In the genomic region with DNA sequence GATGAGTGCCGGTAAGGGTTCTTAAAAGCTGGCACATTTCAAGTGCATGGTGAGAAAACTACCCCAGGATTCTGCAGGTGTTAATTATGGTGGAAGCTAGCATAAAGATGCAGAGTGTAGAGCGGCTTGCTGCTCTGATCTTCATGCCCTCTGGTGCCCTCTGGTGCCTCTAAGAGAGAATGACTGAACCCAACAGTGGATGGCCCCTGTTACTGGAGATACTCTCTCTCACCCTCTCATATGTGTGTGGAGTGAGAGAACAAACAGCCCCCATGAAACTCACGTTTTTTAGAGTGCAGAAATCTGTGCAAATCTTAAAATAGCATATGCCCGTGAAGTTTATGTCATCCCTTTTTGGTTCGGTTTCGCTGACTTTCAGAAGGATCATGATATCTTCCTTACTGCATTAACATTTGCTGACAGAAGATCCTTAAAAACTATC, we compare ENCODE assay signal across 8 cellular contexts.
A peak's percentile ranks its signal among the peaks of the same experiment; 100 is the strongest.
DNase-seq lines count a peak whose midpoint lies in the region; ATAC-seq and TF ChIP-seq lines count a peak whose summit lies in the region.

No MANE protein-coding gene starts in this region.

- POLR2A ChIA-PET in GM10248 (lab: Yijun Ruan, JAX) (no interaction called here), PC-9 (lab: Charles Lee; ENCODE audit: unreplicated experiment) (interaction anchor here (0.5 kb wide), 1 partner anchor 392 kb away, joined by 9 read pairs; no protein-coding TSS in a partner anchor)

- H3K79me2 ChIP-seq in GM23338 (replicated peaks; ENCODE audit: insufficient read depth) (no peaks in the 10 kb centered on the region), PC-9 (ENCODE audit: low read depth) (no peaks in the 10 kb centered on the region), parathyroid adenoma (no peaks in the 10 kb centered on the region)

- H3K4me1 ChIP-seq in GM23338 (ENCODE audit: insufficient read depth), result peaks cover 12% of the 10 kb centered on the region
- H3K4me1 ChIP-seq in PC-9 (replicated peaks; ENCODE audit: insufficient read depth), result no peaks in the 10 kb centered on the region
- no peaks in the 10 kb centered on the region for H3K4me1 ChIP-seq in gastroesophageal sphincter
- H3K4me1 ChIP-seq in parathyroid adenoma, result no peaks in the 10 kb centered on the region

- no peak overlapping the region for H3K27ac Mint-ChIP-seq in GM23338
- H3K27ac Mint-ChIP-seq in activated T-helper 1 cell treated with anti-CD3 and anti-CD28 coated beads, Interleukin-12 subunit alpha, Interleukin-12 subunit beta, Interleukin-2, Interleukin-4 antibody, amounts not matched to agents 30 ng/mL and 10 ng/mL and 1 ng/mL, durations not matched to agents 14 hours and 24 hours and 36 hours, result no peak overlapping the region

- no peaks in the 10 kb centered on the region for H3K9me3 Mint-ChIP-seq in GM23338
- H3K9me3 Mint-ChIP-seq in activated T-helper 1 cell treated with anti-CD3 and anti-CD28 coated beads, Interleukin-12 subunit alpha, Interleukin-12 subunit beta, Interleukin-2, Interleukin-4 antibody, amounts not matched to agents 30 ng/mL and 10 ng/mL and 1 ng/mL, durations not matched to agents 14 hours and 24 hours and 36 hours, result no peaks in the 10 kb centered on the region

- H4K20me1 ChIP-seq in GM23338 (replicated peaks; ENCODE audit: insufficient read depth), result no peaks in the 10 kb centered on the region
- H4K20me1 ChIP-seq in PC-9 (ENCODE audit: insufficient read depth), result no peaks in the 10 kb centered on the region

- H3K36me3 ChIP-seq in GM23338 (ENCODE audit: insufficient read depth), result no peaks in the 10 kb centered on the region
- H3K36me3 ChIP-seq in PC-9 (ENCODE audit: low read depth), result no peaks in the 10 kb centered on the region
- no peaks in the 10 kb centered on the region for H3K36me3 ChIP-seq in gastroesophageal sphincter
- no peaks in the 10 kb centered on the region for H3K36me3 ChIP-seq in parathyroid adenoma (ENCODE audit: control insufficient read depth, insufficient read depth, low read length)

- H3K4me1 Mint-ChIP-seq in GM23338, result peaks cover 8% of the 10 kb centered on the region
- no peaks in the 10 kb centered on the region for H3K4me1 Mint-ChIP-seq in activated T-helper 1 cell treated with anti-CD3 and anti-CD28 coated beads, Interleukin-12 subunit alpha, Interleukin-12 subunit beta, Interleukin-2, Interleukin-4 antibody, amounts not matched to agents 30 ng/mL and 10 ng/mL and 1 ng/mL, durations not matched to agents 14 hours and 24 hours and 36 hours (ENCODE audit: low read depth)

- no peak overlapping the region for H3K4me3 Mint-ChIP-seq in GM23338
- H3K4me3 Mint-ChIP-seq in activated T-helper 1 cell treated with anti-CD3 and anti-CD28 coated beads, Interleukin-12 subunit alpha, Interleukin-12 subunit beta, Interleukin-2, Interleukin-4 antibody, amounts not matched to agents 30 ng/mL and 10 ng/mL and 1 ng/mL, durations not matched to agents 14 hours and 24 hours and 36 hours, result no peak overlapping the region

- H3K9me2 ChIP-seq in GM23338 (ENCODE audit: insufficient read depth) (no peaks in the 10 kb centered on the region), PC-9 (ENCODE audit: insufficient read depth) (no peaks in the 10 kb centered on the region)

- H3K27me3 ChIP-seq in GM23338 (ENCODE audit: insufficient read depth) (no peaks in the 10 kb centered on the region), PC-9 (ENCODE audit: insufficient read depth, low read depth) (no peaks in the 10 kb centered on the region), gastroesophageal sphincter (peaks cover 9% of the 10 kb centered on the region), parathyroid adenoma (ENCODE audit: control insufficient read depth, insufficient read depth, low read length) (no peaks in the 10 kb centered on the region)

- H3K9me3 ChIP-seq in PC-9 (ENCODE audit: insufficient read depth, low read depth), result no peaks in the 10 kb centered on the region
- no peaks in the 10 kb centered on the region for H3K9me3 ChIP-seq in gastroesophageal sphincter
- H3K9me3 ChIP-seq in parathyroid adenoma (ENCODE audit: control insufficient read depth, low read length), result no peaks in the 10 kb centered on the region

- H3K4me3 ChIP-seq in GM23338 (no peak overlapping the region), PC-9 (no peak overlapping the region), gastroesophageal sphincter (no peak overlapping the region), parathyroid adenoma (ENCODE audit: low read depth, low read length) (no peak overlapping the region)

- no peak overlapping the region for H3K9ac ChIP-seq in parathyroid adenoma

- H3K4me2 ChIP-seq in GM23338 (no peak overlapping the region), PC-9 (no peak overlapping the region), parathyroid adenoma (ENCODE audit: low read length) (no peak overlapping the region)

- intact Hi-C loops in PC-9 (cut with micrococcal nuclease; ENCODE audit: unreplicated experiment) (loop anchor here (1.0 to 2.0 kb wide), 2 partner anchors 373 to 759 kb away; no protein-coding TSS in a partner anchor), posterior vena cava (cut with DNase I) (loop anchor here in 1 of 2 donors (5.0 kb wide), 1 partner anchor 372 kb away; no protein-coding TSS in a partner anchor)
- intact Hi-C loops in activated T-helper 1 cell treated with anti-CD3 and anti-CD28 coated beads, Interleukin-12 subunit alpha, Interleukin-12 subunit beta, Interleukin-2, Interleukin-4 antibody, amounts not matched to agents 30 ng/mL and 10 ng/mL and 1 ng/mL, durations not matched to agents 14 hours and 24 hours and 36 hours (cut with micrococcal nuclease), result loop anchor here (1.0 kb wide), 2 partner anchors 373 to 759 kb away; no protein-coding TSS in a partner anchor

- TF ChIP-seq EP300 in gastroesophageal sphincter (IDR thresholded peaks at IDR 0.05), result no peak

- CTCF ChIA-PET in GM10248 (lab: Yijun Ruan, JAX) (interaction anchor here (0.7 to 5.3 kb wide), 23 partner anchors 8 to 1110 kb away, joined by 3 to 39 read pairs (median 3); no protein-coding TSS in a partner anchor), PC-9 (lab: Charles Lee) (interaction anchor here (0.8 kb wide), 1 partner anchor 47 kb away, joined by 3 read pairs; no protein-coding TSS in a partner anchor)

- H3K27ac ChIP-seq in GM23338 (ENCODE audit: low read depth), result no peak overlapping the region
- H3K27ac ChIP-seq in PC-9, result no peak overlapping the region
- H3K27ac ChIP-seq in gastroesophageal sphincter, result no peak overlapping the region
- H3K27ac ChIP-seq in parathyroid adenoma, result no peak overlapping the region

- WGBS in gastroesophageal sphincter (ENCODE audit: low coverage in 1 of 2), 2 donors, result 40 to 43% methylated on average over 6 of the region's 6 CpGs

- no peak for TF ChIP-seq POLR2A in gastroesophageal sphincter (IDR thresholded peaks at IDR 0.05)

- BruUV-seq in PC-9 (replicated peaks; lab: Mats Ljungman, UMichigan), result no TSS peak

- peak overlapping the region; percentile 67; the same call in 1 of the 2 replicates for H2AFZ ChIP-seq in GM23338
- H2AFZ ChIP-seq in PC-9, result no peak overlapping the region
- H2AFZ ChIP-seq in parathyroid adenoma, result peak overlapping the region; percentile 17

- peaks cover 2% of the 10 kb centered on the region for H3K27me3 Mint-ChIP-seq in GM23338 (ENCODE audit: insufficient read depth, low read depth, poor library complexity)
- peaks cover 2% of the 10 kb centered on the region for H3K27me3 Mint-ChIP-seq in activated T-helper 1 cell treated with anti-CD3 and anti-CD28 coated beads, Interleukin-12 subunit alpha, Interleukin-12 subunit beta, Interleukin-2, Interleukin-4 antibody, amounts not matched to agents 30 ng/mL and 10 ng/mL and 1 ng/mL, durations not matched to agents 14 hours and 24 hours and 36 hours (ENCODE audit: insufficient read depth)

- H3F3A ChIP-seq in GM23338 (replicated peaks; ENCODE audit: low read depth) (no peaks in the 10 kb centered on the region), PC-9 (ENCODE audit: insufficient read depth, low read depth) (no peaks in the 10 kb centered on the region)

- TF ChIP-seq CTCF in GM10248 (IDR thresholded peaks at IDR 0.05; ENCODE audit: control extremely low read depth, extremely low read depth, low read depth, missing control alignments) (peak; percentile 82), GM23338 (conservative IDR thresholded peaks at IDR 0.05; ENCODE audit: low read depth in 2 of 2) (peak; percentile 81 to 82), PC-9 (conservative IDR thresholded peaks at IDR 0.05) (peak; percentile 75), gastroesophageal sphincter (IDR thresholded peaks at IDR 0.05) (peak in 3 of 4 experiments; percentile 19 to 66 (median 47)), parathyroid adenoma (IDR thresholded peaks at IDR 0.05) (peak; percentile 27)

- in situ Hi-C loops in KBM-7 (cut with MboI; ENCODE audit: low pct_unique_long_range_greater_than_20kb, low sequenced_read_pairs), result loop anchor here (25.0 kb wide), 2 partner anchors 362 to 762 kb away; no protein-coding TSS in a partner anchor

- peak; percentile 100 for ATAC-seq in GM23338
- peak; percentile 61 for ATAC-seq in gastroesophageal sphincter

- DNase-seq in GM10248 (ENCODE audit: extremely low spot score), result peak; percentile 55
- peak; percentile 85 for DNase-seq in GM23338 (ENCODE audit: low spot score)
- peak; percentile 79 for DNase-seq in KBM-7
- peak in 1 of 2 experiments; percentile 22 for DNase-seq in PC-9
- DNase-seq in activated T-helper 1 cell treated with anti-CD3 and anti-CD28 coated beads, Interleukin-12 subunit alpha, Interleukin-12 subunit beta, Interleukin-2, Interleukin-4 antibody, amounts not matched to agents 30 ng/mL and 10 ng/mL and 1 ng/mL, durations not matched to agents 14 hours and 24 hours and 36 hours (ENCODE audit: low spot score), result peak; percentile 27
- no peak for DNase-seq in posterior vena cava (ENCODE audit: low spot score)

- no peaks in the 10 kb centered on the region for H3K36me3 Mint-ChIP-seq in GM23338 (ENCODE audit: low read depth)
- no peaks in the 10 kb centered on the region for H3K36me3 Mint-ChIP-seq in activated T-helper 1 cell treated with anti-CD3 and anti-CD28 coated beads, Interleukin-12 subunit alpha, Interleukin-12 subunit beta, Interleukin-2, Interleukin-4 antibody, amounts not matched to agents 30 ng/mL and 10 ng/mL and 1 ng/mL, durations not matched to agents 14 hours and 24 hours and 36 hours (ENCODE audit: low read depth)

Comparison
In these comparisons a context has a peak if more than half of its experiments do, and no peak if none do; other contexts are left out.
1. CTCF ChIP-seq: peak in every context shown above with its lines; median percentile 82 in GM10248; 82 in GM23338; 75 in PC-9; 47 in gastroesophageal sphincter; 27 in parathyroid adenoma.